2 cellular contexts compared by ENCODE assay signal in genomic region chr1:219933763-219934162, GRCh38. TPM values are rescaled to one million over a fixed set of nuclear protein-coding genes. Genes with fewer than 3 reads are reported as not detected.
"Had no signal": no experiment of that assay in that cellular context is flagged by ENCODE, and none has a peak within 500 bp of the region (broad histone marks: within the 10 kb centered on the region; RNA-seq: fewer than 3 reads in every experiment).

No MANE protein-coding gene starts in this region.

RNA-seq across cellular contexts. Expression of gene SLC30A10, which starts 5.4 kb away (rescaled TPM):
- total RNA-seq: G401, GM12878 had no signal
- polyA plus RNA-seq: GM12878 had no signal
